ENCODE assay signal across 12 cellular contexts in the genomic region with DNA sequence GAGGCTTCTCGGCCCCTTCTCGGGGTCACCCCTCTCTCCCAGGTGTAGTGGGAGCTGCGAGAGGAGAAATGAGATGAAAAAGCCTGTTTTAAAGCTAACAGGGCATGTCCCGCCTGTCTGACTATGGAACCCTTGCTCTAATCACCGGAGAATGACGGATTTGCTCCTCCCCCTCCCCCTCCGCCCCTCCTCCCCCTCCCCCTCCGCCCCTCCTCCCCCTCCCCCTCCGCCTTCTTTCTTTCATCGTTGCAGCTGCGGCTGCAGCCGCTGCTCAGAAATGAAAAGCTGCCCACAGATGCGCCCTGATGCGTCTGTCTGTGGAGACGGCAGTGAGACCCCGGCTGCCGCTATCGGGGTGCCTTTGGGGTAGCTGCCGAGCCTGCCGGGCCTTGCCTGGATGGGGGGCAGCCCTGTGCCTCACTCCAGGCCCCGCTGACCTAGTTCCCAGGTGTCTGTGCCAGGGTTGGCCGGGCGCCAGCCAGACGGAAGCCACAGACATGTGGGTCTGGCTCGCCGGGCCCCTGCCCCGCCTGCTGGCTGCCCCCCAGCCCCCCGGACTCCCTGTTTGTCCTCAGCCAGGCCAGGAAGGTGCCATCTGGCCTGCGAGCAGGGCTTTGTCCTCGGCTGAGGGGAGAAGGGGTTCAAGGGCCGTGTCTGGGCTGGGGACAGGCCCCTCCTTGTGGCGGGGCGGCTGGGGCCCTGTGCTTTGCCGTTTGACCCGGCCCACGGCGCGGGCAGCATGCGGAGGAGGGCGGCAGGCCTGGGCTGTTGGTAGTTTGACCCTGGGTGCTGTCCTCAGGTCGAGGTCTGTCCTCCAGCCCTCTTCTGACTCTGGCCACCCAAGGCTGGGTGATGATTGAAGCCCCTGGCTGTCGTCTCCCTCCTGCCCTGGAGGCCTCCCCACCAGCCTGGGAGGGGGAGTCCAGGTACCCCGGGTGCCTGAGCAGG. TPM values are rescaled to one million over a fixed set of nuclear protein-coding genes. Genes with fewer than 3 reads are reported as not detected.
DNase-seq lines count a peak whose midpoint lies in the region; ATAC-seq and TF ChIP-seq lines count a peak whose summit lies in the region.
"Had no signal": no experiment of that assay in that cellular context is flagged by ENCODE, and none has a peak within 500 bp of the region (broad histone marks: within the 10 kb centered on the region; RNA-seq: fewer than 3 reads in every experiment).

No MANE protein-coding gene starts in this region.

- no peak for TF ChIP-seq CTCF in OCI-LY7 (conservative IDR thresholded peaks at IDR 0.05; ENCODE audit: low read length)
- no peak for TF ChIP-seq CTCF in heart left ventricle (IDR thresholded peaks at IDR 0.05)
- no peak for TF ChIP-seq CTCF in psoas muscle (IDR thresholded peaks at IDR 0.05)

- TF ChIP-seq POLR2A in heart left ventricle (IDR thresholded peaks at IDR 0.05): no peak

- H3K9me2 ChIP-seq in OCI-LY7 (ENCODE audit: insufficient read depth, low read length): no peaks in the 10 kb centered on the region

- POLR2A ChIA-PET in OCI-LY7 (lab: Charles Lee): no interaction called here

- BruUV-seq in OCI-LY7 (replicated peaks; lab: Mats Ljungman, UMichigan): no TSS peak

- no peaks in the 10 kb centered on the region for H3K9me3 Mint-ChIP-seq in stimulated activated memory B cell treated with anti-CD40 and anti-IgM and Interleukin-4, amounts not matched to agents 10 μg/mL and 1 μg/mL and 100 μg/mL, for 72 hours
- H3K9me3 Mint-ChIP-seq: activated CD4-positive, alpha-beta memory T cell treated with anti-CD3 and anti-CD28 coated beads for 36 hours; HFFc6 had no signal

- no peak overlapping the region for H2AFZ ChIP-seq in OCI-LY7 (ENCODE audit: low read length)

- CTCF ChIA-PET in OCI-LY7 (lab: Charles Lee; ENCODE audit: unreplicated experiment): no interaction called here

- H3K9me3 ChIP-seq in OCI-LY7 (ENCODE audit: low read length) (no peaks in the 10 kb centered on the region), heart left ventricle (no peaks in the 10 kb centered on the region), psoas muscle (no peaks in the 10 kb centered on the region)
- H3K9me3 ChIP-seq: SJSA1 had no signal

- H3K4me3 ChIP-seq in OCI-LY7 (ENCODE audit: low read depth, low read length, poor library complexity, severe bottlenecking) (no peak overlapping the region), heart left ventricle (no peak overlapping the region), psoas muscle (no peak overlapping the region)
- H3K4me3 ChIP-seq: SJSA1 had no signal

- peaks cover 15% of the 10 kb centered on the region for H3K4me1 Mint-ChIP-seq in stimulated activated memory B cell treated with anti-CD40 and anti-IgM and Interleukin-4, amounts not matched to agents 10 μg/mL and 1 μg/mL and 100 μg/mL, for 72 hours

- H3K79me2 ChIP-seq in OCI-LY7 (ENCODE audit: insufficient read depth, low read depth, low read length): no peaks in the 10 kb centered on the region

- no peaks in the 10 kb centered on the region for H3K27me3 Mint-ChIP-seq in stimulated activated memory B cell treated with anti-CD40 and anti-IgM and Interleukin-4, amounts not matched to agents 10 μg/mL and 1 μg/mL and 100 μg/mL, for 72 hours
- H3K27me3 Mint-ChIP-seq: activated CD4-positive, alpha-beta memory T cell treated with anti-CD3 and anti-CD28 coated beads for 36 hours had no signal

- ATAC-seq in heart left ventricle (peak in 2 of 4 donors; percentile 8 to 23), psoas muscle (peak; percentile 27 to 59 (median 41)), GM19452 (IDR thresholded peaks at IDR 0.05; ENCODE audit: unreplicated experiment) (no peak), HG02759 (IDR thresholded peaks at IDR 0.05; ENCODE audit: unreplicated experiment) (no peak)
- ATAC-seq in stimulated activated memory B cell treated with anti-CD40 and anti-IgM and Interleukin-4, amounts not matched to agents 10 μg/mL and 1 μg/mL and 100 μg/mL, for 72 hours: no peak

- H3K27me3 ChIP-seq in heart left ventricle: no peaks in the 10 kb centered on the region
- H3K27me3 ChIP-seq in psoas muscle (ENCODE audit: insufficient read depth in 3 of 3, low read length in 2 of 3): no peaks in the 10 kb centered on the region
- H3K27me3 ChIP-seq: SJSA1 had no signal

- no peak overlapping the region for H3K27ac Mint-ChIP-seq in stimulated activated memory B cell treated with anti-CD40 and anti-IgM and Interleukin-4, amounts not matched to agents 10 μg/mL and 1 μg/mL and 100 μg/mL, for 72 hours
- H3K27ac Mint-ChIP-seq: activated CD4-positive, alpha-beta memory T cell treated with anti-CD3 and anti-CD28 coated beads for 36 hours; HFFc6 had no signal

- 38 to 51% (median 51%) methylated on average over 17 to 40 of the region's 43 CpGs for WGBS in heart left ventricle, 4 donors
- WGBS in psoas muscle, 3 donors: 30 to 51% (median 39%) methylated on average over 23 to 40 of the region's 43 CpGs

- peaks cover 18% of the 10 kb centered on the region for H3K36me3 Mint-ChIP-seq in stimulated activated memory B cell treated with anti-CD40 and anti-IgM and Interleukin-4, amounts not matched to agents 10 μg/mL and 1 μg/mL and 100 μg/mL, for 72 hours

- intact Hi-C loops in OCI-LY7 (cut with micrococcal nuclease; ENCODE audit: unreplicated experiment): no loop called here
- intact Hi-C loops in heart left ventricle (cut with DNase I): no loop called here
- intact Hi-C loops in psoas muscle (cut with DNase I): no loop called here

- H3K27ac ChIP-seq in OCI-LY7 (ENCODE audit: low read depth, low read length, poor library complexity, severe bottlenecking) (no peak overlapping the region), heart left ventricle (peak overlapping the region in 2 of 12 donors; percentile 34 to 90), psoas muscle (peak overlapping the region; percentile 63)
- H3K27ac ChIP-seq: SJSA1 had no signal

- no peaks in the 10 kb centered on the region for H4K20me1 ChIP-seq in OCI-LY7 (ENCODE audit: insufficient read depth, low read length)

- H3K36me3 ChIP-seq in OCI-LY7 (ENCODE audit: insufficient read depth, low read length) (peaks cover 68% of the 10 kb centered on the region), heart left ventricle (peaks cover 0 to 44% (median 21%) of the 10 kb centered on the region in 9 donors), psoas muscle (ENCODE audit: insufficient read depth in 1 of 2, low read depth in 1 of 2) (peaks cover 0 to 45% of the 10 kb centered on the region in 2 donors)

- DNase-seq in Daoy (ENCODE audit: low read depth) (peak; percentile 33), OCI-LY7 (ENCODE audit: low spot score) (peak; percentile 47), heart left ventricle (peak in 3 of 5 donors; percentile 59 to 71 (median 62)), psoas muscle (peak; percentile 67 to 84), OCI-M2 (lab: John Stamatoyannopoulos, UW; ENCODE audit: unreplicated experiment) (no peak)
- DNase-seq: activated CD4-positive, alpha-beta memory T cell treated with anti-CD3 and anti-CD28 coated beads for 36 hours; amniotic stem cell; HFFc6 had no signal

- peaks cover 12% of the 10 kb centered on the region for H3K4me1 ChIP-seq in OCI-LY7 (ENCODE audit: insufficient read depth, low read length, poor library complexity, severe bottlenecking)
- peaks cover 0 to 34% (median 17%) of the 10 kb centered on the region in 12 donors for H3K4me1 ChIP-seq in heart left ventricle
- peaks cover 19% of the 10 kb centered on the region for H3K4me1 ChIP-seq in psoas muscle
- H3K4me1 ChIP-seq: SJSA1 had no signal

- H3K4me3 Mint-ChIP-seq in stimulated activated memory B cell treated with anti-CD40 and anti-IgM and Interleukin-4, amounts not matched to agents 10 μg/mL and 1 μg/mL and 100 μg/mL, for 72 hours: no peak overlapping the region
- H3K4me3 Mint-ChIP-seq: activated CD4-positive, alpha-beta memory T cell treated with anti-CD3 and anti-CD28 coated beads for 36 hours; HFFc6 had no signal

- peak overlapping the region; percentile 21; the same call in 1 of the 2 replicates for H3K4me2 ChIP-seq in OCI-LY7 (ENCODE audit: low read length)

RNA-seq across cellular contexts. Expression of a gene that starts 37.6 kb away (rescaled TPM):
- 31.4 and 38.1 TPM in 2 replicates for total RNA-seq in Daoy (2014; rRNA removed; shearing (Covaris generic))
- 74.3 and 80.9 TPM in 2 replicates for total RNA-seq in OCI-LY7 (2014; rRNA removed; shearing (Covaris generic))
- 140 and 142 TPM in 2 replicates for total RNA-seq in OCI-LY7 (2022)
- total RNA-seq in heart left ventricle: 1 to 10 TPM in 1 of 9 donors, under 1 TPM in 7, not detected in 1; 0.19 to 4.2 (median 0.56) TPM
- polyA plus RNA-seq in heart left ventricle: under 1 TPM; 0.15 to 0.36 TPM
- 1 to 10 TPM; 1.5 to 2.0 (median 1.7) TPM for total RNA-seq in psoas muscle
- polyA plus RNA-seq in psoas muscle: 1 to 10 TPM in 2 of 3 donors, under 1 TPM in 1; 0.93 to 1.2 (median 1.0) TPM

RNA-seq across cellular contexts. Expression of a gene that starts 38.0 kb away (rescaled TPM):
- total RNA-seq in Daoy (2014; rRNA removed; shearing (Covaris generic)): 9.3 and 10.3 TPM in 2 replicates
- total RNA-seq in OCI-LY7 (2014; rRNA removed; shearing (Covaris generic)): 30.9 and 32.4 TPM in 2 replicates
- total RNA-seq in OCI-LY7 (2022) (56.2 and 66.6 TPM in 2 replicates), heart left ventricle (10 to 100 TPM; 23.4 to 48.4 (median 38.5) TPM), psoas muscle (10 to 100 TPM; 47.0 to 90.5 (median 64.6) TPM)
- polyA plus RNA-seq in heart left ventricle (10 to 100 TPM; 18.1 to 35.3 TPM), psoas muscle (10 to 100 TPM; 10.8 to 34.7 (median 22.0) TPM)

Comparison
In these comparisons a context has a peak if more than half of its experiments do, and no peak if none do; other contexts are left out.
1. ATAC-seq: peak in psoas muscle (4 of 4); none in GM19452 (single experiment), HG02759 (single experiment) and stimulated activated memory B cell treated with anti-CD40 and anti-IgM and Interleukin-4, amounts not matched to agents 10 μg/mL and 1 μg/mL and 100 μg/mL, for 72 hours (single experiment).